In genomic region chr9:106920701-106921283, GRCh38 we compare ENCODE assay signal across 10 cellular contexts. TPM values are rescaled to one million over a fixed set of nuclear protein-coding genes. Genes with fewer than 3 reads are reported as not detected.
DNase-seq lines count a peak whose midpoint lies in the region; ATAC-seq and TF ChIP-seq lines count a peak whose summit lies in the region.
"Had no signal": no experiment of that assay in that cellular context is flagged by ENCODE, and none has a peak within 500 bp of the region (broad histone marks: within the 10 kb centered on the region; RNA-seq: fewer than 3 reads in every experiment).

No MANE protein-coding gene starts in this region.

- peak; percentile 23 for DNase-seq in HCEC 1CT
- DNase-seq in activated T-helper 1 cell treated with anti-CD3 and anti-CD28 coated beads, Interleukin-12 subunit alpha, Interleukin-12 subunit beta, Interleukin-2, Interleukin-4 antibody, amounts not matched to agents 30 ng/mL and 10 ng/mL and 1 ng/mL, durations not matched to agents 14 hours and 24 hours and 36 hours (ENCODE audit: low spot score), result no peak
- peak; percentile 11 for DNase-seq in hepatic stellate cell (ENCODE audit: low spot score)
- no peak for DNase-seq in gastrocnemius medialis
- DNase-seq in NOMO-1 (lab: John Stamatoyannopoulos, UW; ENCODE audit: unreplicated experiment in 2 of 2), result no peak
- DNase-seq in NCI-H1930 (lab: John Stamatoyannopoulos, UW), result no peak

- H3K4me1 ChIP-seq in gastrocnemius medialis, result peaks cover 54 to 67% of the 10 kb centered on the region in 2 donors

- H3K36me3 Mint-ChIP-seq in activated T-helper 1 cell treated with anti-CD3 and anti-CD28 coated beads, Interleukin-12 subunit alpha, Interleukin-12 subunit beta, Interleukin-2, Interleukin-4 antibody, amounts not matched to agents 30 ng/mL and 10 ng/mL and 1 ng/mL, durations not matched to agents 14 hours and 24 hours and 36 hours (ENCODE audit: low read depth), result no peaks in the 10 kb centered on the region
- no peaks in the 10 kb centered on the region for H3K36me3 Mint-ChIP-seq in activated T-helper 17 cell treated with anti-CD3 and anti-CD28 coated beads, Interleukin-2, amount 50 U/mL, for 72 hours (ENCODE audit: low read depth)

- ATAC-seq in gastrocnemius medialis (peak; percentile 7 to 10), HG02763 (IDR thresholded peaks at IDR 0.05; ENCODE audit: unreplicated experiment) (no peak)
- no peak for ATAC-seq in activated T-helper 17 cell treated with anti-CD3 and anti-CD28 coated beads, Interleukin-2, amount 50 U/mL, for 72 hours (replicated peaks)

- peak overlapping the region; percentile 11 for H3K27ac Mint-ChIP-seq in activated T-helper 1 cell treated with anti-CD3 and anti-CD28 coated beads, Interleukin-12 subunit alpha, Interleukin-12 subunit beta, Interleukin-2, Interleukin-4 antibody, amounts not matched to agents 30 ng/mL and 10 ng/mL and 1 ng/mL, durations not matched to agents 14 hours and 24 hours and 36 hours
- H3K27ac Mint-ChIP-seq in activated T-helper 17 cell treated with anti-CD3 and anti-CD28 coated beads, Interleukin-2, amount 50 U/mL, for 72 hours, result no peak overlapping the region
- H3K27ac Mint-ChIP-seq: stimulated activated naive CD8-positive, alpha-beta T cell treated with anti-CD3 and anti-CD28 coated beads, Interleukin-15, Interleukin-2, amounts not matched to agents 100 ng/mL and 50 ng/mL, for 24 hours had no signal

- peaks cover 2% of the 10 kb centered on the region for H3K9me3 Mint-ChIP-seq in activated T-helper 1 cell treated with anti-CD3 and anti-CD28 coated beads, Interleukin-12 subunit alpha, Interleukin-12 subunit beta, Interleukin-2, Interleukin-4 antibody, amounts not matched to agents 30 ng/mL and 10 ng/mL and 1 ng/mL, durations not matched to agents 14 hours and 24 hours and 36 hours
- H3K9me3 Mint-ChIP-seq in activated T-helper 17 cell treated with anti-CD3 and anti-CD28 coated beads, Interleukin-2, amount 50 U/mL, for 72 hours, result peaks cover 6% of the 10 kb centered on the region
- H3K9me3 Mint-ChIP-seq: stimulated activated naive CD8-positive, alpha-beta T cell treated with anti-CD3 and anti-CD28 coated beads, Interleukin-15, Interleukin-2, amounts not matched to agents 100 ng/mL and 50 ng/mL, for 24 hours had no signal

- no peaks in the 10 kb centered on the region for H3K27me3 Mint-ChIP-seq in activated T-helper 1 cell treated with anti-CD3 and anti-CD28 coated beads, Interleukin-12 subunit alpha, Interleukin-12 subunit beta, Interleukin-2, Interleukin-4 antibody, amounts not matched to agents 30 ng/mL and 10 ng/mL and 1 ng/mL, durations not matched to agents 14 hours and 24 hours and 36 hours (ENCODE audit: insufficient read depth)
- H3K27me3 Mint-ChIP-seq in activated T-helper 17 cell treated with anti-CD3 and anti-CD28 coated beads, Interleukin-2, amount 50 U/mL, for 72 hours, result peaks cover 3% of the 10 kb centered on the region
- H3K27me3 Mint-ChIP-seq: central memory CD8-positive, alpha-beta T cell; stimulated activated naive CD8-positive, alpha-beta T cell treated with anti-CD3 and anti-CD28 coated beads, Interleukin-15, Interleukin-2, amounts not matched to agents 100 ng/mL and 50 ng/mL, for 24 hours had no signal

- H3K27me3 ChIP-seq in gastrocnemius medialis, result no peaks in the 10 kb centered on the region

- H3K4me3 ChIP-seq in gastrocnemius medialis, result peak overlapping the region; percentile 11 to 30 (median 24)

- no peaks in the 10 kb centered on the region for H3K4me1 Mint-ChIP-seq in activated T-helper 1 cell treated with anti-CD3 and anti-CD28 coated beads, Interleukin-12 subunit alpha, Interleukin-12 subunit beta, Interleukin-2, Interleukin-4 antibody, amounts not matched to agents 30 ng/mL and 10 ng/mL and 1 ng/mL, durations not matched to agents 14 hours and 24 hours and 36 hours (ENCODE audit: low read depth)
- no peaks in the 10 kb centered on the region for H3K4me1 Mint-ChIP-seq in activated T-helper 17 cell treated with anti-CD3 and anti-CD28 coated beads, Interleukin-2, amount 50 U/mL, for 72 hours
- H3K4me1 Mint-ChIP-seq: central memory CD8-positive, alpha-beta T cell had no signal

- TF ChIP-seq POLR2A in gastrocnemius medialis (IDR thresholded peaks at IDR 0.05), result no peak

- intact Hi-C loops in activated T-helper 1 cell treated with anti-CD3 and anti-CD28 coated beads, Interleukin-12 subunit alpha, Interleukin-12 subunit beta, Interleukin-2, Interleukin-4 antibody, amounts not matched to agents 30 ng/mL and 10 ng/mL and 1 ng/mL, durations not matched to agents 14 hours and 24 hours and 36 hours (cut with micrococcal nuclease), result no loop called here
- intact Hi-C loops in gastrocnemius medialis (cut with DNase I; ENCODE audit: low total_unique reads), result loop anchor here (2.0 to 10.0 kb wide), 2 partner anchors 36 to 254 kb away; no protein-coding TSS in a partner anchor

- in situ Hi-C loops in gastrocnemius medialis (cut with MboI; ENCODE audit: low sequenced_read_pairs in 4 of 4), result no loop called here

- TF ChIP-seq CTCF in gastrocnemius medialis (IDR thresholded peaks at IDR 0.05 in 4 of 5, conservative IDR thresholded peaks at IDR 0.05 in 1 of 5), result no peak

- H3K4me3 Mint-ChIP-seq in activated T-helper 1 cell treated with anti-CD3 and anti-CD28 coated beads, Interleukin-12 subunit alpha, Interleukin-12 subunit beta, Interleukin-2, Interleukin-4 antibody, amounts not matched to agents 30 ng/mL and 10 ng/mL and 1 ng/mL, durations not matched to agents 14 hours and 24 hours and 36 hours, result no peak overlapping the region
- no peak overlapping the region for H3K4me3 Mint-ChIP-seq in activated T-helper 17 cell treated with anti-CD3 and anti-CD28 coated beads, Interleukin-2, amount 50 U/mL, for 72 hours
- H3K4me3 Mint-ChIP-seq: central memory CD8-positive, alpha-beta T cell; stimulated activated naive CD8-positive, alpha-beta T cell treated with anti-CD3 and anti-CD28 coated beads, Interleukin-15, Interleukin-2, amounts not matched to agents 100 ng/mL and 50 ng/mL, for 24 hours had no signal

- H3K27ac ChIP-seq in gastrocnemius medialis, result peak overlapping the region; percentile 82 to 90 (median 88)

- H3K9me3 ChIP-seq in gastrocnemius medialis, result no peaks in the 10 kb centered on the region

- peaks cover 0 to 22% of the 10 kb centered on the region in 2 donors for H3K36me3 ChIP-seq in gastrocnemius medialis

RNA-seq across cellular contexts. Expression of gene ZNF462, which starts 57.8 kb away (rescaled TPM):
- total RNA-seq in activated T-helper 1 cell treated with anti-CD3 and anti-CD28 coated beads, Interleukin-12 subunit alpha, Interleukin-12 subunit beta, Interleukin-2, Interleukin-4 antibody, amounts not matched to agents 30 ng/mL and 10 ng/mL and 1 ng/mL, durations not matched to agents 14 hours and 24 hours and 36 hours, result 0.16 and 0.39 TPM in 2 replicates
- 10 to 100 TPM in 2 of 4 donors, 1 to 10 TPM in 2; 9.3 to 13.3 (median 11.4) TPM for total RNA-seq in gastrocnemius medialis
- 1 to 10 TPM in 1 of 2 donors, under 1 TPM in 1; 0.67 to 2.6 TPM for total RNA-seq in activated T-helper 17 cell treated with anti-CD3 and anti-CD28 coated beads, Interleukin-2, amount 50 U/mL, for 72 hours

Comparison
In these comparisons a context has a peak if more than half of its experiments do, and no peak if none do; other contexts are left out.
1. DNase-seq: peak in HCEC 1CT (single experiment) and hepatic stellate cell (single experiment); none in activated T-helper 1 cell treated with anti-CD3 and anti-CD28 coated beads, Interleukin-12 subunit alpha, Interleukin-12 subunit beta, Interleukin-2, Interleukin-4 antibody, amounts not matched to agents 30 ng/mL and 10 ng/mL and 1 ng/mL, durations not matched to agents 14 hours and 24 hours and 36 hours (single experiment), gastrocnemius medialis (0 of 2), NOMO-1 (0 of 2) and NCI-H1930 (0 of 2).
2. ATAC-seq: peak in gastrocnemius medialis (2 of 2); none in HG02763 (single experiment) and activated T-helper 17 cell treated with anti-CD3 and anti-CD28 coated beads, Interleukin-2, amount 50 U/mL, for 72 hours (single experiment).